ENCODE assay signal across 8 cellular contexts in genomic region chr1:208242829-208243521, GRCh38. TPM values are rescaled to one million over a fixed set of nuclear protein-coding genes. Genes with fewer than 3 reads are reported as not detected.
DNase-seq lines count a peak whose midpoint lies in the region; ATAC-seq and TF ChIP-seq lines count a peak whose summit lies in the region.

No MANE protein-coding gene starts in this region.

- peak overlapping the region; percentile 81 for H3K4ac ChIP-seq in mesendoderm (ENCODE audit: low read depth, low read length)

- H3K23ac ChIP-seq in mesendoderm (ENCODE audit: low read length) = peak overlapping the region; percentile 76

- H3K4me3 ChIP-seq in duodenal mucosa (ENCODE audit: low read depth in 1 of 2, low read length in 2 of 2) = peak overlapping the region; percentile 86 to 89
- H3K4me3 ChIP-seq in mesendoderm (ENCODE audit: low read length) = peak overlapping the region; percentile 87
- H3K4me3 ChIP-seq in upper lobe of right lung = peak overlapping the region; percentile 92

- ATAC-seq in upper lobe of right lung (peak; percentile 40), GM21737 (IDR thresholded peaks at IDR 0.05; ENCODE audit: unreplicated experiment) (no peak)

- peak overlapping the region; percentile 91 for H3K18ac ChIP-seq in mesendoderm (ENCODE audit: low read length)

- H3K36me3 ChIP-seq in duodenal mucosa (ENCODE audit: control insufficient read depth in 1 of 2, insufficient read depth in 2 of 2, low read length in 2 of 2) (no peaks in the 10 kb centered on the region), mesendoderm (ENCODE audit: control insufficient read depth, insufficient read depth, low read length) (no peaks in the 10 kb centered on the region), upper lobe of right lung (no peaks in the 10 kb centered on the region)

- no peaks in the 10 kb centered on the region for H3K27me3 ChIP-seq in duodenal mucosa (ENCODE audit: control insufficient read depth in 1 of 2, insufficient read depth in 2 of 2, low read length in 2 of 2)
- H3K27me3 ChIP-seq in mesendoderm (ENCODE audit: insufficient read depth, low read length, poor library complexity) = peaks cover 3% of the 10 kb centered on the region
- H3K27me3 ChIP-seq in upper lobe of right lung = no peaks in the 10 kb centered on the region

- no peak for TF ChIP-seq CTCF in upper lobe of right lung (IDR thresholded peaks at IDR 0.05)

- H3K9me3 ChIP-seq in duodenal mucosa (ENCODE audit: control insufficient read depth in 1 of 2, low read length in 2 of 2) = no peaks in the 10 kb centered on the region
- no peaks in the 10 kb centered on the region for H3K9me3 ChIP-seq in upper lobe of right lung

- H3K79me2 ChIP-seq in mesendoderm (ENCODE audit: control insufficient read depth, insufficient read depth, low read length) = peaks cover 52% of the 10 kb centered on the region

- H2AK5ac ChIP-seq in mesendoderm (ENCODE audit: low read length) = no peak overlapping the region

- no peak overlapping the region for H4K8ac ChIP-seq in mesendoderm (ENCODE audit: low read depth, low read length)

- H3K79me1 ChIP-seq in mesendoderm (ENCODE audit: low read length) = peaks cover 15% of the 10 kb centered on the region

- no CpG with 5 or more reads among the region's 54 CpGs for WGBS in mesendoderm (ENCODE audit: extremely low coverage, insufficient coverage, low lambda C conversion rate)

- H2BK120ac ChIP-seq in mesendoderm (ENCODE audit: low read depth, low read length) = no peak overlapping the region

- peak overlapping the region; percentile 15 for H2BK5ac ChIP-seq in mesendoderm (ENCODE audit: low read length)

- H4K5ac ChIP-seq in mesendoderm (ENCODE audit: low read length) = no peak overlapping the region

- H3K4me2 ChIP-seq in mesendoderm (ENCODE audit: low read length) = peak overlapping the region; percentile 77

- H3K4me1 ChIP-seq in duodenal mucosa (ENCODE audit: control insufficient read depth in 1 of 2, insufficient read depth in 2 of 2, low read length in 2 of 2) (peaks cover 41 to 42% of the 10 kb centered on the region in 2 donors), mesendoderm (ENCODE audit: control insufficient read depth, low read depth, low read length) (peaks cover 10% of the 10 kb centered on the region), upper lobe of right lung (peaks cover 38% of the 10 kb centered on the region)

- intact Hi-C loops in upper lobe of right lung (cut with DNase I) = loop anchor here (10.0 kb wide), 2 partner anchors 108 to 218 kb away; no protein-coding TSS in a partner anchor

- H3K56ac ChIP-seq in mesendoderm (ENCODE audit: low read length) = peak overlapping the region; percentile 93

- peak; percentile 55 for DNase-seq in NCI-H146 (lab: John Stamatoyannopoulos, UW)
- no peak for DNase-seq in NCI-H146 treated with DMSO at 0.1 percent for 48 hours (lab: John Stamatoyannopoulos, UW; ENCODE audit: unreplicated experiment)
- DNase-seq in NCI-H774 (lab: John Stamatoyannopoulos, UW) = peak; percentile 42
- DNase-seq in mesendoderm = no peak
- peak; percentile 76 for DNase-seq in upper lobe of right lung
- DNase-seq in NCI-H510A treated with DMSO at 0.1 percent for 48 hours (lab: John Stamatoyannopoulos, UW) = no peak

- H3K27ac ChIP-seq in duodenal mucosa (ENCODE audit: low read depth, low read length) = peak overlapping the region; percentile 78
- H3K27ac ChIP-seq in mesendoderm (ENCODE audit: low read depth, low read length) = peak overlapping the region; percentile 79
- H3K27ac ChIP-seq in upper lobe of right lung = peak overlapping the region; percentile 88

- H3K9ac ChIP-seq in duodenal mucosa (ENCODE audit: low read depth in 1 of 2, low read length in 2 of 2) (peak overlapping the region; percentile 68 to 88), mesendoderm (ENCODE audit: low read length) (peak overlapping the region; percentile 92)

- peak overlapping the region; percentile 48 for H2BK15ac ChIP-seq in mesendoderm (replicated peaks; ENCODE audit: low read depth)

RNA-seq across cellular contexts. Expression of gene PLXNA2, which starts 1.2 kb away (rescaled TPM):
- 7.9 TPM for polyA plus RNA-seq in mesendoderm (2013, experiment 1 of 2)
- polyA plus RNA-seq in mesendoderm (2013, experiment 2 of 2) = 7.4 TPM
- total RNA-seq in upper lobe of right lung = 98.5 TPM

Comparison
In these comparisons a context has a peak if more than half of its experiments do, and no peak if none do; other contexts are left out.
1. DNase-seq: peak in NCI-H146 (single experiment), NCI-H774 (single experiment) and upper lobe of right lung (single experiment); none in NCI-H146 treated with DMSO at 0.1 percent for 48 hours (single experiment), mesendoderm (single experiment) and NCI-H510A treated with DMSO at 0.1 percent for 48 hours (single experiment).
2. Peak in every context shown above with its lines, with median percentiles within 50 percentile points of each other: H3K27ac ChIP-seq and H3K4me3 ChIP-seq.